ENCODE assay signal across 9 cellular contexts in genomic region chr3:1275495-1275894, GRCh38.
A peak's percentile ranks its signal among the peaks of the same experiment; 100 is the strongest.
DNase-seq lines count a peak whose midpoint lies in the region; ATAC-seq, FAIRE-seq and TF ChIP-seq lines count a peak whose summit lies in the region.
"Had no signal": no experiment of that assay in that cellular context is flagged by ENCODE, and none has a peak within 500 bp of the region (broad histone marks: within the 10 kb centered on the region; RNA-seq: fewer than 3 reads in every experiment).

No MANE protein-coding gene starts in this region.

- no peak for TF ChIP-seq POLR2A in GM12892 (IDR thresholded peaks at IDR 0.05; ENCODE audit: low read depth, low read length)

- peak; percentile 48 for FAIRE-seq in GM12892 (lab: Jason Lieb, UNC)

- ATAC-seq in GM19455 (IDR thresholded peaks at IDR 0.05; ENCODE audit: unreplicated experiment) = no peak

- H3K4me3 ChIP-seq in fibroblast of mammary gland (ENCODE audit: control insufficient read depth, low read depth, low read length) = no peak overlapping the region

- DNase-seq in ACHN = peak; percentile 37
- DNase-seq in GM12892 (ENCODE audit: insufficient read length) = no peak
- peak; percentile 69 for DNase-seq in NCI-H748 (lab: John Stamatoyannopoulos, UW; ENCODE audit: unreplicated experiment)
- DNase-seq in fibroblast of mammary gland (ENCODE audit: low read depth) = peak; percentile 18
- DNase-seq in occipital lobe (lab: John Stamatoyannopoulos, UW) = no peak
- no peak for DNase-seq in NCI-H1694 treated with DMSO at 0.1 percent for 48 hours (lab: John Stamatoyannopoulos, UW)
- no peak for DNase-seq in COLO829 (ENCODE audit: low spot score)
- DNase-seq: activated CD4-positive, CD25-positive, alpha-beta regulatory T cell had no signal

- in situ Hi-C loops in ACHN (cut with HindIII; ENCODE audit: low pct_ligation_motif_present, low pct_unique_long_range_greater_than_20kb, low sequenced_read_pairs) = no loop called here

- peak; percentile 45 for TF ChIP-seq CTCF in fibroblast of mammary gland (conservative IDR thresholded peaks at IDR 0.05; ENCODE audit: control insufficient read depth, insufficient read depth, low read depth, low read length)

Comparison
In these comparisons a context has a peak if more than half of its experiments do, and no peak if none do; other contexts are left out.
1. DNase-seq: peak in ACHN (single experiment), NCI-H748 (single experiment) and fibroblast of mammary gland (single experiment); none in GM12892 (single experiment), occipital lobe (single experiment), NCI-H1694 treated with DMSO at 0.1 percent for 48 hours (single experiment) and COLO829 (single experiment).